18 cellular contexts compared by ENCODE assay signal in the genomic region with DNA sequence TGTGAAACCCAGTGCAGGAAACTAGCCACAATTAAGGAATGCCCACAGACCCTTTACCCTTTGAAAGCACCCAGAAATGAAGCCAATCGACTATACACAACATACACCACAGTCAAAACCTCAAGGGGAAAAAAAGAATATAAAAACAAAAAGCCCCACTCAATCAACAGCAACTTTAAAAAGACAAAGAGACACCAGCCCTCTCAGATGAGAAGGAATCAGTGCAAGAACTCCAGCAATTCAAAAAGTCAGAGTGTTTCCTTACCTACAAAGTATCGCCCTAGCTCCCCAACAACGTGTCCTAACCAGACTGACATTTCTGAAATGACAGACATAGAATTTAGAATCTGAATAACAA.
"Had no signal": no experiment of that assay in that cellular context is flagged by ENCODE, and none has a peak within 500 bp of the region (broad histone marks: within the 10 kb centered on the region; RNA-seq: fewer than 3 reads in every experiment).

No MANE protein-coding gene starts in this region.

- H3K36me3 ChIP-seq: gastrocnemius medialis, heart left ventricle, left ventricle myocardium inferior, right atrium auricular region, thyroid gland had no signal

- H3K27ac Mint-ChIP-seq: activated CD4-positive, alpha-beta memory T cell treated with anti-CD3 and anti-CD28 coated beads, Interleukin-2, amount 10 ng/mL, durations not matched to agents 7 days and 5 days; activated CD8-positive, alpha-beta memory T cell treated with anti-CD3 and anti-CD28 coated beads, Interleukin-2, amount 10 ng/mL, durations not matched to agents 7 days and 5 days; activated naive CD8-positive, alpha-beta T cell treated with anti-CD3 and anti-CD28 coated beads, Interleukin-2, amount 10 ng/mL, durations not matched to agents 7 days and 5 days; activated T-helper 17 cell treated with anti-CD3 and anti-CD28 coated beads, Interleukin-2, amount 50 U/mL, for 72 hours; brain; immature natural killer cell; naive B cell had no signal

- H3K4me1 ChIP-seq: gastrocnemius medialis, heart left ventricle, left ventricle myocardium inferior, right atrium auricular region, thyroid gland had no signal

- H3K4me1 Mint-ChIP-seq: activated CD4-positive, alpha-beta memory T cell treated with anti-CD3 and anti-CD28 coated beads, Interleukin-2, amount 10 ng/mL, durations not matched to agents 7 days and 5 days; activated CD8-positive, alpha-beta memory T cell treated with anti-CD3 and anti-CD28 coated beads, Interleukin-2, amount 10 ng/mL, durations not matched to agents 7 days and 5 days; activated naive CD8-positive, alpha-beta T cell treated with anti-CD3 and anti-CD28 coated beads, Interleukin-2, amount 10 ng/mL, durations not matched to agents 7 days and 5 days; activated T-helper 17 cell treated with anti-CD3 and anti-CD28 coated beads, Interleukin-2, amount 50 U/mL, for 72 hours; brain; immature natural killer cell; naive B cell had no signal

- ATAC-seq: activated T-helper 17 cell treated with anti-CD3 and anti-CD28 coated beads, Interleukin-2, amount 50 U/mL, for 72 hours; gastrocnemius medialis had no signal

- H3K4me3 Mint-ChIP-seq: activated CD4-positive, alpha-beta memory T cell treated with anti-CD3 and anti-CD28 coated beads, Interleukin-2, amount 10 ng/mL, durations not matched to agents 7 days and 5 days; activated CD8-positive, alpha-beta memory T cell treated with anti-CD3 and anti-CD28 coated beads, Interleukin-2, amount 10 ng/mL, durations not matched to agents 7 days and 5 days; activated naive CD8-positive, alpha-beta T cell treated with anti-CD3 and anti-CD28 coated beads, Interleukin-2, amount 10 ng/mL, durations not matched to agents 7 days and 5 days; activated T-helper 17 cell treated with anti-CD3 and anti-CD28 coated beads, Interleukin-2, amount 50 U/mL, for 72 hours; brain; immature natural killer cell; naive B cell had no signal

- H3K9me3 Mint-ChIP-seq: activated CD4-positive, alpha-beta memory T cell treated with anti-CD3 and anti-CD28 coated beads, Interleukin-2, amount 10 ng/mL, durations not matched to agents 7 days and 5 days; activated naive CD8-positive, alpha-beta T cell treated with anti-CD3 and anti-CD28 coated beads, Interleukin-2, amount 10 ng/mL, durations not matched to agents 7 days and 5 days; activated T-helper 17 cell treated with anti-CD3 and anti-CD28 coated beads, Interleukin-2, amount 50 U/mL, for 72 hours; immature natural killer cell had no signal

- H3K4me3 ChIP-seq: gastrocnemius medialis, heart left ventricle, left ventricle myocardium inferior, mucosa of descending colon, right atrium auricular region, thyroid gland had no signal

- H3K27ac ChIP-seq: gastrocnemius medialis, heart left ventricle, left ventricle myocardium inferior, right atrium auricular region, thyroid gland had no signal

- DNase-seq: activated CD4-positive, alpha-beta memory T cell treated with anti-CD3 and anti-CD28 coated beads, Interleukin-2, amount 10 ng/mL, durations not matched to agents 7 days and 5 days; activated CD4-positive, alpha-beta T cell treated with anti-CD3 and anti-CD28 coated beads for 48 hours; activated CD4-positive, CD25-positive, alpha-beta regulatory T cell; activated CD8-positive, alpha-beta memory T cell treated with anti-CD3 and anti-CD28 coated beads, Interleukin-2, amount 10 ng/mL, durations not matched to agents 7 days and 5 days; activated naive CD8-positive, alpha-beta T cell treated with anti-CD3 and anti-CD28 coated beads, Interleukin-2, amount 10 ng/mL, durations not matched to agents 7 days and 5 days; effector CD4-positive, alpha-beta T cell; gastrocnemius medialis; heart left ventricle; left ventricle myocardium inferior; stimulated activated CD4-positive, alpha-beta T cell treated with anti-CD3 and anti-CD28 coated beads, Interleukin-2, amount 100 ng/mL, for 24 hours; stimulated activated naive CD4-positive, alpha-beta T cell treated with Interleukin-2 at 50 U/mL for 16 hours; thyroid gland had no signal

- H3K9me3 ChIP-seq: gastrocnemius medialis, thyroid gland had no signal

- H3K27me3 ChIP-seq: gastrocnemius medialis, right atrium auricular region, thyroid gland had no signal

- H3K36me3 Mint-ChIP-seq: activated CD8-positive, alpha-beta memory T cell treated with anti-CD3 and anti-CD28 coated beads, Interleukin-2, amount 10 ng/mL, durations not matched to agents 7 days and 5 days; activated naive CD8-positive, alpha-beta T cell treated with anti-CD3 and anti-CD28 coated beads, Interleukin-2, amount 10 ng/mL, durations not matched to agents 7 days and 5 days; brain; immature natural killer cell; naive B cell had no signal
